Comparison of ENCODE assay signal across 8 cellular contexts in the genomic region with DNA sequence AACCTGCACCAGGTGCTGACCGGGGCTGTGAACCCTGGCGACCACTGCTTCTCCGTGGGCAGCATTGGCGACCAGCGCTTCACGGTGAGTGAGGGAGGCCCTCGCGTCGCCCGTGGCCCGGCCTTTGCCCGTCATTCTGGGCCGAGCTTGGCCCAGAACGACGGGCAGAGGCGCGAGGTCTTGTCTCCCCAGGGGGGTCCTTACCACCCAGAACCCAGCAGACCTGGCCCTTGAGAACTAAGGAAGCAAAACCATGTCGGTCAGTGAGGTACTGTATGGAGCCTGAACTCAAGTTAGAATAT. TPM values are rescaled to one million over a fixed set of nuclear protein-coding genes. Genes with fewer than 3 reads are reported as not detected.
DNase-seq lines count a peak whose midpoint lies in the region; TF ChIP-seq lines count a peak whose summit lies in the region.

No MANE protein-coding gene starts in this region.

- in situ Hi-C loops in HAP-1 (cut with MboI; ENCODE audit: low sequenced_read_pairs), result no loop called here

- TF ChIP-seq CTCF in Peyer's patch (IDR thresholded peaks at IDR 0.05), result no peak
- no peak for TF ChIP-seq CTCF in fibroblast of pulmonary artery (IDR thresholded peaks at IDR 0.05; ENCODE audit: low read length, missing control alignments)
- no peak for TF ChIP-seq CTCF in parathyroid adenoma (IDR thresholded peaks at IDR 0.05)

- H3K4me1 ChIP-seq in HAP-1, result peaks cover 20% of the 10 kb centered on the region
- H3K4me1 ChIP-seq in Peyer's patch, result peaks cover 3 to 25% (median 11%) of the 10 kb centered on the region in 4 donors
- peaks cover 4% of the 10 kb centered on the region for H3K4me1 ChIP-seq in parathyroid adenoma

- H2AFZ ChIP-seq in parathyroid adenoma, result peak overlapping the region; percentile 98

- peak overlapping the region; percentile 98 to 99 (median 98) for H3K27ac ChIP-seq in Peyer's patch
- H3K27ac ChIP-seq in parathyroid adenoma, result peak overlapping the region; percentile 97

- TF ChIP-seq POLR2A in Peyer's patch (IDR thresholded peaks at IDR 0.05), result no peak

- H3K9me3 ChIP-seq in HAP-1 (no peaks in the 10 kb centered on the region), Peyer's patch (no peaks in the 10 kb centered on the region), parathyroid adenoma (ENCODE audit: control insufficient read depth, low read length) (no peaks in the 10 kb centered on the region)

- DNase-seq in GM03348 (ENCODE audit: low spot score) (peak; percentile 21), HAP-1 (ENCODE audit: low spot score in 2 of 2) (no peak), Peyer's patch (no peak), fibroblast of pulmonary artery (ENCODE audit: low read depth) (peak; percentile 10), NCI-H446 treated with DMSO at 0.1 percent for 48 hours (lab: John Stamatoyannopoulos, UW) (no peak), NCI-H1436 treated with DMSO at 0.1 percent for 48 hours (lab: John Stamatoyannopoulos, UW) (no peak), amniotic stem cell (lab: John Stamatoyannopoulos, UW) (no peak)

- H3K4me3 ChIP-seq in HAP-1 (peak overlapping the region; percentile 80), Peyer's patch (peak overlapping the region; percentile 78 to 90 (median 87)), fibroblast of pulmonary artery (replicated peaks; ENCODE audit: low read depth, low read length) (peak overlapping the region; percentile 87), parathyroid adenoma (ENCODE audit: low read depth, low read length) (peak overlapping the region; percentile 92)

- H3K27me3 ChIP-seq in HAP-1 (ENCODE audit: low read depth), result no peaks in the 10 kb centered on the region
- no peaks in the 10 kb centered on the region for H3K27me3 ChIP-seq in Peyer's patch
- no peaks in the 10 kb centered on the region for H3K27me3 ChIP-seq in parathyroid adenoma (ENCODE audit: control insufficient read depth, insufficient read depth, low read length)

- peak overlapping the region; percentile 77 for H3K9ac ChIP-seq in parathyroid adenoma

- H3K36me3 ChIP-seq in HAP-1 (replicated peaks) (no peaks in the 10 kb centered on the region), Peyer's patch (no peaks in the 10 kb centered on the region), parathyroid adenoma (ENCODE audit: control insufficient read depth, insufficient read depth, low read length) (no peaks in the 10 kb centered on the region)

- H3K79me2 ChIP-seq in parathyroid adenoma, result peaks cover 34% of the 10 kb centered on the region

- H3K4me2 ChIP-seq in parathyroid adenoma (ENCODE audit: low read length), result peak overlapping the region; percentile 97

RNA-seq across cellular contexts. Expression of a gene that starts 0.6 kb away (rescaled TPM):
- total RNA-seq in Peyer's patch, result 100 to 1,000 TPM in 1 of 4 donors, 10 to 100 TPM in 3; 78.8 to 181 (median 90.3) TPM

Comparison
In these comparisons a context has a peak if more than half of its experiments do, and no peak if none do; other contexts are left out.
1. DNase-seq: peak in GM03348 (single experiment) and fibroblast of pulmonary artery (single experiment); none in HAP-1 (0 of 2), Peyer's patch (0 of 3), NCI-H446 treated with DMSO at 0.1 percent for 48 hours (single experiment), NCI-H1436 treated with DMSO at 0.1 percent for 48 hours (single experiment) and amniotic stem cell (single experiment).
2. Peak in every context shown above with its lines, with median percentiles within 50 percentile points of each other: H3K4me3 ChIP-seq.